Comparison of ENCODE assay signal across 8 cellular contexts in genomic region chr7:40604601-40605438, GRCh38.
DNase-seq lines count a peak whose midpoint lies in the region; ATAC-seq and TF ChIP-seq lines count a peak whose summit lies in the region.

No MANE protein-coding gene starts in this region.

- H3K27ac ChIP-seq in SU-DHL-6 (ENCODE audit: low read depth, low read length) (no peak overlapping the region), gastroesophageal sphincter (no peak overlapping the region), ovary (no peak overlapping the region)

- H3K4me3 Mint-ChIP-seq in activated T-helper 17 cell treated with anti-CD3 and anti-CD28 coated beads, Interleukin-2, amount 50 U/mL, for 72 hours: no peak overlapping the region

- no peaks in the 10 kb centered on the region for H3K79me2 ChIP-seq in SU-DHL-6 (ENCODE audit: insufficient read depth, low read length)

- TF ChIP-seq POLR2A in gastroesophageal sphincter (IDR thresholded peaks at IDR 0.05): no peak
- TF ChIP-seq POLR2A in ovary (IDR thresholded peaks at IDR 0.05): no peak

- H3K36me3 ChIP-seq in SU-DHL-6 (ENCODE audit: low read length) (no peaks in the 10 kb centered on the region), gastroesophageal sphincter (no peaks in the 10 kb centered on the region), ovary (no peaks in the 10 kb centered on the region)

- no peak overlapping the region for H3K4me2 ChIP-seq in SU-DHL-6 (ENCODE audit: low read depth, low read length, poor library complexity, severe bottlenecking)

- peaks cover 15% of the 10 kb centered on the region for H3K9me3 Mint-ChIP-seq in activated T-helper 17 cell treated with anti-CD3 and anti-CD28 coated beads, Interleukin-2, amount 50 U/mL, for 72 hours

- no peaks in the 10 kb centered on the region for H3F3A ChIP-seq in SU-DHL-6 (ENCODE audit: insufficient read depth)

- ATAC-seq in HG03432 (IDR thresholded peaks at IDR 0.05; ENCODE audit: unreplicated experiment) (peak; percentile 85), gastroesophageal sphincter (no peak)
- no peak for ATAC-seq in activated T-helper 17 cell treated with anti-CD3 and anti-CD28 coated beads, Interleukin-2, amount 50 U/mL, for 72 hours (replicated peaks)

- H3K4me1 Mint-ChIP-seq in activated T-helper 17 cell treated with anti-CD3 and anti-CD28 coated beads, Interleukin-2, amount 50 U/mL, for 72 hours: no peaks in the 10 kb centered on the region

- DNase-seq in DMS53 (lab: John Stamatoyannopoulos, UW) (peak; percentile 75), GM19238 (ENCODE audit: insufficient read length, low spot score) (peak; percentile 16), ovary (peak in 4 of 5 donors; percentile 9 to 57 (median 23)), SHP77 treated with DMSO at 0.1 percent for 48 hours (lab: John Stamatoyannopoulos, UW) (no peak)

- WGBS in gastroesophageal sphincter (ENCODE audit: low coverage in 1 of 2), 2 donors: 56 to 76% methylated on average over 7 to 17 of the region's 17 CpGs
- WGBS in ovary, 3 donors: 41 to 43% (median 42%) methylated on average over 17 of the region's 17 CpGs

- no peaks in the 10 kb centered on the region for H4K20me1 ChIP-seq in SU-DHL-6 (ENCODE audit: low read depth, low read length)

- no peaks in the 10 kb centered on the region for H3K27me3 Mint-ChIP-seq in activated T-helper 17 cell treated with anti-CD3 and anti-CD28 coated beads, Interleukin-2, amount 50 U/mL, for 72 hours

- H3K36me3 Mint-ChIP-seq in activated T-helper 17 cell treated with anti-CD3 and anti-CD28 coated beads, Interleukin-2, amount 50 U/mL, for 72 hours (ENCODE audit: low read depth): no peaks in the 10 kb centered on the region

- TF ChIP-seq EP300 in gastroesophageal sphincter (IDR thresholded peaks at IDR 0.05) (no peak), ovary (IDR thresholded peaks at IDR 0.05) (no peak)

- no peak overlapping the region for H3K9ac ChIP-seq in SU-DHL-6 (ENCODE audit: low read length)

- H3K27me3 ChIP-seq in SU-DHL-6 (ENCODE audit: low read length): no peaks in the 10 kb centered on the region
- H3K27me3 ChIP-seq in gastroesophageal sphincter: no peaks in the 10 kb centered on the region
- H3K27me3 ChIP-seq in ovary: no peaks in the 10 kb centered on the region

- H2AFZ ChIP-seq in SU-DHL-6 (ENCODE audit: low read depth, low read length, severe bottlenecking): peak overlapping the region; percentile 47

- TF ChIP-seq CTCF in SU-DHL-6 (IDR thresholded peaks at IDR 0.05; ENCODE audit: insufficient read depth, low read length, poor library complexity, severe bottlenecking) (peak; percentile 81), gastroesophageal sphincter (IDR thresholded peaks at IDR 0.05) (peak; percentile 26 to 69 (median 36)), ovary (IDR thresholded peaks at IDR 0.05) (no peak)

- intact Hi-C loops in ovary (cut with DNase I): no loop called here

- H3K4me1 ChIP-seq in gastroesophageal sphincter (peaks cover 0 to 7% (median 0%) of the 10 kb centered on the region in 3 donors), ovary (ENCODE audit: insufficient read depth) (peaks cover 3% of the 10 kb centered on the region)

- H3K4me3 ChIP-seq in SU-DHL-6 (ENCODE audit: insufficient read depth, low read length, poor library complexity, severe bottlenecking) (no peak overlapping the region), gastroesophageal sphincter (no peak overlapping the region), ovary (no peak overlapping the region)

- H3K9me2 ChIP-seq in SU-DHL-6 (replicated peaks; ENCODE audit: insufficient read depth, low read length): no peaks in the 10 kb centered on the region

- H3K9me3 ChIP-seq in SU-DHL-6 (ENCODE audit: insufficient read depth, low read length): no peaks in the 10 kb centered on the region
- H3K9me3 ChIP-seq in gastroesophageal sphincter: no peaks in the 10 kb centered on the region
- no peaks in the 10 kb centered on the region for H3K9me3 ChIP-seq in ovary

- no peak overlapping the region for H3K27ac Mint-ChIP-seq in activated T-helper 17 cell treated with anti-CD3 and anti-CD28 coated beads, Interleukin-2, amount 50 U/mL, for 72 hours

Comparison
In these comparisons a context has a peak if more than half of its experiments do, and no peak if none do; other contexts are left out.
1. CTCF ChIP-seq: peak in SU-DHL-6 (single experiment) and gastroesophageal sphincter (4 of 4); none in ovary (0 of 3).